1 cellular context compared by ENCODE assay signal in the genomic region with DNA sequence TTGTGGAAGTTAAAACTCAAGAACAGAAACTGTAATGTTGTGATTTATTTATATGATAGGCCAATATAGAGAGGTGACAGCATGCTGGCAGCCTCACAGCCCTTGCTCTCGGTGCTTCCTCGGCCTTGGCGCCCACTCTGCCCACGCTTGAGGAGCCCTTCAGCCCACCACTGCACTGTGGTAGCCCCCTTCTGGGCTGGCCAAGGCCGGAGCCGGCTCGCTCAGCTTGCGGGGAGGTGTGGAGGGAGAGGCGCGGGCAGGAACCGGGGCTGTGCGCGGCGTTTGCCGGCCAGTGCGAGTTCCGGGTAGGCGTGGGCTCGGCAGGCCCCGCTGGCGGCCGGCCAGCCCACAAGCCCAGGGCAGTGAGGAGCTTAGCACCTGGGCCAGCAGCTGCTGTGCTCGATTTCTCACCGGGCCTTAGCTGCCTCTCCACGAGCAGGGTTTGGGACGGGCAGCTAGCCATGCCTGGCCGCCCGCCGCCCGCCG.
A peak's percentile ranks its signal among the peaks of the same experiment; 100 is the strongest.
TF ChIP-seq lines count a peak whose summit lies in the region.

No MANE protein-coding gene starts in this region.

TF ChIP-seq in HepG2, 621 proteins besides CTCF, POLR2A, EP300 and RAD21 (continued from another document and continues in another):
- TF ChIP-seq ZNF574 (CRISPR knock-in tag; IDR thresholded peaks at IDR 0.05) (peak; percentile 62), ZNF776 (CRISPR knock-in tag; IDR thresholded peaks at IDR 0.05) (no peak), ZNF326 (CRISPR knock-in tag; IDR thresholded peaks at IDR 0.05; ENCODE audit: borderline replicate concordance) (no peak), PLRG1 (conservative IDR thresholded peaks at IDR 0.05) (no peak), ZFP82 (CRISPR knock-in tag; IDR thresholded peaks at IDR 0.05; ENCODE audit: borderline replicate concordance) (no peak), SATB2 (CRISPR knock-in tag; IDR thresholded peaks at IDR 0.05) (0 out of 2 replicates have a peak, but pooled peaks have one; percentile 28), MTERF4 (CRISPR knock-in tag; IDR thresholded peaks at IDR 0.05) (no peak), FIP1L1 (IDR thresholded peaks at IDR 0.05; ENCODE audit: borderline replicate concordance, insufficient read depth, low read depth, low read length) (no peak), ZNF10 (CRISPR knock-in tag; IDR thresholded peaks at IDR 0.05; ENCODE audit: borderline replicate concordance, low read depth) (no peak), RBM39 (IDR thresholded peaks at IDR 0.05; ENCODE audit: low read depth, low read length, poor library complexity, severe bottlenecking) (no peak), FOXA1 (IDR thresholded peaks at IDR 0.05) (no peak), FOXA1 (CRISPR knock-in tag; IDR thresholded peaks at IDR 0.05) (no peak), HBP1 (CRISPR knock-in tag; IDR thresholded peaks at IDR 0.05; ENCODE audit: low read depth) (no peak), ZNF839 (CRISPR knock-in tag; IDR thresholded peaks at IDR 0.05; ENCODE audit: borderline replicate concordance) (no peak), PRPF4 (IDR thresholded peaks at IDR 0.05; ENCODE audit: low read depth, low read length, poor library complexity, severe bottlenecking) (no peak), CBX5 (CRISPR knock-in tag; IDR thresholded peaks at IDR 0.05; ENCODE audit: borderline replicate concordance) (no peak), NAIF1 (CRISPR knock-in tag; IDR thresholded peaks at IDR 0.05; ENCODE audit: borderline replicate concordance) (no peak), RARG (CRISPR knock-in tag; IDR thresholded peaks at IDR 0.05; ENCODE audit: low read depth) (no peak), GABPB1 (CRISPR knock-in tag; IDR thresholded peaks at IDR 0.05) (peak; percentile 81), NR1H2 (CRISPR knock-in tag; IDR thresholded peaks at IDR 0.05; ENCODE audit: borderline replicate concordance, low read depth) (no peak), SNAPC2 (CRISPR knock-in tag; IDR thresholded peaks at IDR 0.05) (peak; percentile 51; the same call in 1 of the 2 replicates), KLF16 (CRISPR knock-in tag; IDR thresholded peaks at IDR 0.05) (no peak), REL (CRISPR knock-in tag; conservative IDR thresholded peaks at IDR 0.05) (no peak), NFIC (IDR thresholded peaks at IDR 0.05; ENCODE audit: low read length) (no peak), ZNF781 (CRISPR knock-in tag; IDR thresholded peaks at IDR 0.05; ENCODE audit: borderline replicate concordance, not compliant biosample characterization) (no peak), ZZZ3 (CRISPR knock-in tag; IDR thresholded peaks at IDR 0.05; ENCODE audit: borderline replicate concordance) (0 out of 2 replicates have a peak, but pooled peaks have one; percentile 30), BRCA1 (CRISPR knock-in tag; IDR thresholded peaks at IDR 0.05) (no peak), ZNF260 (CRISPR knock-in tag; IDR thresholded peaks at IDR 0.05; ENCODE audit: borderline replicate concordance, low read depth) (no peak), TARDBP (CRISPR knock-in tag; IDR thresholded peaks at IDR 0.05) (no peak), ZNF773 (CRISPR knock-in tag; IDR thresholded peaks at IDR 0.05; ENCODE audit: borderline replicate concordance) (no peak), ZNF7 (CRISPR knock-in tag; IDR thresholded peaks at IDR 0.05) (no peak), SP1 (IDR thresholded peaks at IDR 0.05) (no peak), SP1 (CRISPR knock-in tag; IDR thresholded peaks at IDR 0.05) (no peak), TERF1 (CRISPR knock-in tag; IDR thresholded peaks at IDR 0.05) (no peak), KDM6A (CRISPR knock-in tag; IDR thresholded peaks at IDR 0.05; ENCODE audit: low read depth) (no peak), SIN3A (IDR thresholded peaks at IDR 0.05; ENCODE audit: borderline replicate concordance, low read depth, low read length) (peak; percentile 28; the same call in 1 of the 2 replicates), ZC3H4 (CRISPR knock-in tag; IDR thresholded peaks at IDR 0.05; ENCODE audit: borderline replicate concordance) (no peak), ZNF615 (CRISPR knock-in tag; IDR thresholded peaks at IDR 0.05; ENCODE audit: borderline replicate concordance) (no peak), ZBTB7B (CRISPR knock-in tag; IDR thresholded peaks at IDR 0.05) (0 out of 2 replicates have a peak, but pooled peaks have one; percentile 29), HNRNPUL1 (IDR thresholded peaks at IDR 0.05; ENCODE audit: low read depth, low read length) (no peak), XRCC5 (optimal IDR thresholded peaks at IDR 0.05; ENCODE audit: low read length) (no peak), ZNF83 (CRISPR knock-in tag; IDR thresholded peaks at IDR 0.05; ENCODE audit: borderline replicate concordance) (no peak), CEBPG (CRISPR knock-in tag; IDR thresholded peaks at IDR 0.05) (no peak), ZNF605 (CRISPR knock-in tag; IDR thresholded peaks at IDR 0.05) (no peak)
- TF ChIP-seq, protein P1, sequence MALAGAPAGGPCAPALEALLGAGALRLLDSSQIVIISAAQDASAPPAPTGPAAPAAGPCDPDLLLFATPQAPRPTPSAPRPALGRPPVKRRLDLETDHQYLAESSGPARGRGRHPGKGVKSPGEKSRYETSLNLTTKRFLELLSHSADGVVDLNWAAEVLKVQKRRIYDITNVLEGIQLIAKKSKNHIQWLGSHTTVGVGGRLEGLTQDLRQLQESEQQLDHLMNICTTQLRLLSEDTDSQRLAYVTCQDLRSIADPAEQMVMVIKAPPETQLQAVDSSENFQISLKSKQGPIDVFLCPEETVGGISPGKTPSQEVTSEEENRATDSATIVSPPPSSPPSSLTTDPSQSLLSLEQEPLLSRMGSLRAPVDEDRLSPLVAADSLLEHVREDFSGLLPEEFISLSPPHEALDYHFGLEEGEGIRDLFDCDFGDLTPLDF (CRISPR knock-in tag; IDR thresholded peaks at IDR 0.05): 0 out of 2 replicates have a peak, but pooled peaks have one; percentile 41
- TF ChIP-seq, protein P2, sequence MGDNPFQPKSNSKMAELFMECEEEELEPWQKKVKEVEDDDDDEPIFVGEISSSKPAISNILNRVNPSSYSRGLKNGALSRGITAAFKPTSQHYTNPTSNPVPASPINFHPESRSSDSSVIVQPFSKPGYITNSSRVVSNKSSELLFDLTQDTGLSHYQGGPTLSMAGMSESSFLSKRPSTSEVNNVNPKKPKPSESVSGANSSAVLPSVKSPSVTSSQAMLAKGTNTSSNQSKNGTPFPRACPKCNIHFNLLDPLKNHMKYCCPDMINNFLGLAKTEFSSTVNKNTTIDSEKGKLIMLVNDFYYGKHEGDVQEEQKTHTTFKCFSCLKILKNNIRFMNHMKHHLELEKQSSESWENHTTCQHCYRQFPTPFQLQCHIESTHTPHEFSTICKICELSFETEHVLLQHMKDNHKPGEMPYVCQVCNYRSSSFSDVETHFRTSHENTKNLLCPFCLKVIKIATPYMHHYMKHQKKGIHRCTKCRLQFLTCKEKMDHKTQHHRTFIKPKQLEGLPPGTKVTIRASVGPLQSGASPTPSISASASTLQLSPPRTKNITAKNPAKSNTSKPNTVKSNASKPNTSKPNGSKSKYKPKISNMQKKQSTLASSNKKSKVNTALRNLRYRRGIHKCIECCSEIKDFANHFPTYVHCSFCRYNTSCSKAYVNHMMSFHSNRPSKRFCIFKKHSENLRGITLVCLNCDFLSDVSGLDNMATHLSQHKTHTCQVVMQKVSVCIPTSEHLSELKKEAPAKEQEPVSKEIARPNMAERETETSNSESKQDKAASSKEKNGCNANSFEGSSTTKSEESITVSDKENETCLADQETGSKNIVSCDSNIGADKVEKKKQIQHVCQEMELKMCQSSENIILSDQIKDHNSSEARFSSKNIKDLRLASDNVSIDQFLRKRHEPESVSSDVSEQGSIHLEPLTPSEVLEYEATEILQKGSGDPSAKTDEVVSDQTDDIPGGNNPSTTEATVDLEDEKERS (CRISPR knock-in tag; IDR thresholded peaks at IDR 0.05): no peak
- TF ChIP-seq, protein P3, sequence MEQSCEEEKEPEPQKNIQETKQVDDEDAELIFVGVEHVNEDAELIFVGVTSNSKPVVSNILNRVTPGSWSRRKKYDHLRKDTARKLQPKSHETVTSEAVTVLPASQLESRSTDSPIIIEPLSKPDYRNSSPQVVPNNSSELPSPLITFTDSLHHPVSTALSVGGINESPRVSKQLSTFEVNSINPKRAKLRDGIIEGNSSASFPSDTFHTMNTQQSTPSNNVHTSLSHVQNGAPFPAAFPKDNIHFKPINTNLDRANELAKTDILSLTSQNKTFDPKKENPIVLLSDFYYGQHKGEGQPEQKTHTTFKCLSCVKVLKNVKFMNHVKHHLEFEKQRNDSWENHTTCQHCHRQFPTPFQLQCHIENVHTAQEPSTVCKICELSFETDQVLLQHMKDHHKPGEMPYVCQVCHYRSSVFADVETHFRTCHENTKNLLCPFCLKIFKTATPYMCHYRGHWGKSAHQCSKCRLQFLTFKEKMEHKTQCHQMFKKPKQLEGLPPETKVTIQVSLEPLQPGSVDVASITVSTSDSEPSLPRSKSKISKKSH (CRISPR knock-in tag; IDR thresholded peaks at IDR 0.05; ENCODE audit: borderline replicate concordance): 0 out of 2 replicates have a peak, but pooled peaks have one; percentile 16
- TF ChIP-seq, protein P4, sequence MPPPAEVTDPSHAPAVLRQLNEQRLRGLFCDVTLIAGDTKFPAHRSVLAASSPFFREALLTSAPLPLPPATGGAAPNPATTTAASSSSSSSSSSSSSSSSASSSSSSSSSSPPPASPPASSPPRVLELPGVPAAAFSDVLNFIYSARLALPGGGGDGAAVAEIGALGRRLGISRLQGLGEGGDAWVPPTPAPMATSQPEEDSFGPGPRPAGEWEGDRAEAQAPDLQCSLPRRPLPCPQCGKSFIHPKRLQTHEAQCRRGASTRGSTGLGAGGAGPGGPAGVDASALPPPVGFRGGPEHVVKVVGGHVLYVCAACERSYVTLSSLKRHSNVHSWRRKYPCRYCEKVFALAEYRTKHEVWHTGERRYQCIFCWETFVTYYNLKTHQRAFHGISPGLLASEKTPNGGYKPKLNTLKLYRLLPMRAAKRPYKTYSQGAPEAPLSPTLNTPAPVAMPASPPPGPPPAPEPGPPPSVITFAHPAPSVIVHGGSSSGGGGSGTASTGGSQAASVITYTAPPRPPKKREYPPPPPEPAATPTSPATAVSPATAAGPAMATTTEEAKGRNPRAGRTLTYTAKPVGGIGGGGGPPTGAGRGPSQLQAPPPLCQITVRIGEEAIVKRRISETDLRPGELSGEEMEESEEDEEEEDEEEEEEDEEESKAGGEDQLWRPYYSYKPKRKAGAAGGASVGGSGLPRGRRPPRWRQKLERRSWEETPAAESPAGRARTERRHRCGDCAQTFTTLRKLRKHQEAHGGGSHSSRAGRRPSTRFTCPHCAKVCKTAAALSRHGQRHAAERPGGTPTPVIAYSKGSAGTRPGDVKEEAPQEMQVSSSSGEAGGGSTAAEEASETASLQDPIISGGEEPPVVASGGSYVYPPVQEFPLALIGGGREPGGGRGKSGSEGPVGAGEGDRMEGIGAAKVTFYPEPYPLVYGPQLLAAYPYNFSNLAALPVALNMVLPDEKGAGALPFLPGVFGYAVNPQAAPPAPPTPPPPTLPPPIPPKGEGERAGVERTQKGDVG (CRISPR knock-in tag; IDR thresholded peaks at IDR 0.05; ENCODE audit: borderline replicate concordance): no peak
- TF ChIP-seq, protein P5, sequence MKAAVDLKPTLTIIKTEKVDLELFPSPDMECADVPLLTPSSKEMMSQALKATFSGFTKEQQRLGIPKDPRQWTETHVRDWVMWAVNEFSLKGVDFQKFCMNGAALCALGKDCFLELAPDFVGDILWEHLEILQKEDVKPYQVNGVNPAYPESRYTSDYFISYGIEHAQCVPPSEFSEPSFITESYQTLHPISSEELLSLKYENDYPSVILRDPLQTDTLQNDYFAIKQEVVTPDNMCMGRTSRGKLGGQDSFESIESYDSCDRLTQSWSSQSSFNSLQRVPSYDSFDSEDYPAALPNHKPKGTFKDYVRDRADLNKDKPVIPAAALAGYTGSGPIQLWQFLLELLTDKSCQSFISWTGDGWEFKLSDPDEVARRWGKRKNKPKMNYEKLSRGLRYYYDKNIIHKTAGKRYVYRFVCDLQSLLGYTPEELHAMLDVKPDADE (CRISPR knock-in tag; IDR thresholded peaks at IDR 0.05): no peak; the same call in 1 of the 2 replicates
